ENCODE assay signal across 28 cellular contexts in genomic region chr21:32698971-32699693, GRCh38. TPM values are rescaled to one million over a fixed set of nuclear protein-coding genes. Genes with fewer than 3 reads are reported as not detected.
A peak's percentile ranks its signal among the peaks of the same experiment; 100 is the strongest.
DNase-seq lines count a peak whose midpoint lies in the region; ATAC-seq and TF ChIP-seq lines count a peak whose summit lies in the region.
"Had no signal": no experiment of that assay in that cellular context is flagged by ENCODE, and none has a peak within 500 bp of the region (broad histone marks: within the 10 kb centered on the region; RNA-seq: fewer than 3 reads in every experiment).

No MANE protein-coding gene starts in this region.

- no peaks in the 10 kb centered on the region for H3K27me3 Mint-ChIP-seq in dendritic cell treated with granulocyte-macrophage colony-stimulating factor and Interleukin-4, amounts not matched to agents 40 ng/mL and 50 ng/mL, for 4 days
- no peaks in the 10 kb centered on the region for H3K27me3 Mint-ChIP-seq in naive thymus-derived CD8-positive, alpha-beta T cell
- H3K27me3 Mint-ChIP-seq: CD4-positive, CD25-positive, alpha-beta regulatory T cell had no signal

- no peaks in the 10 kb centered on the region for H3K9me3 Mint-ChIP-seq in dendritic cell treated with granulocyte-macrophage colony-stimulating factor and Interleukin-4, amounts not matched to agents 40 ng/mL and 50 ng/mL, for 4 days
- H3K9me3 Mint-ChIP-seq in naive thymus-derived CD8-positive, alpha-beta T cell = no peaks in the 10 kb centered on the region
- H3K9me3 Mint-ChIP-seq: CD4-positive, CD25-positive, alpha-beta regulatory T cell; IgD-negative memory B cell; stimulated activated effector memory CD8-positive, alpha-beta T cell treated with anti-CD3 and anti-CD28 coated beads, Interleukin-12 subunit alpha, Interleukin-12 subunit beta, amount 100 ng/mL, for 72 hours had no signal

- H3K4me1 ChIP-seq in mucosa of descending colon (ENCODE audit: low read depth) = peaks cover 22% of the 10 kb centered on the region

- no peak for TF ChIP-seq CTCF in mucosa of descending colon (IDR thresholded peaks at IDR 0.05)

- DNase-seq in CD1c-positive myeloid dendritic cell (ENCODE audit: extremely low spot score) (peak; percentile 5), NCI-H226 (peak; percentile 81), mucosa of descending colon (peak; percentile 57 to 85 (median 61)), GM19238 (ENCODE audit: insufficient read length, low spot score) (no peak)
- no peak for DNase-seq in naive thymus-derived CD8-positive, alpha-beta T cell
- DNase-seq: activated CD8-positive, alpha-beta T cell treated with anti-CD3 and anti-CD28 coated beads, Interleukin-2, amount 10 ng/mL, durations not matched to agents 7 days and 5 days; activated effector memory CD4-positive, alpha-beta T cell treated with anti-CD3 and anti-CD28 coated beads, Interleukin-2, amount 50 U/mL, for 16 hours; activated T-cell treated with anti-CD3 and anti-CD28 coated beads for 4 hours; body of pancreas; CD4-positive, CD25-positive, alpha-beta regulatory T cell; effector CD8-positive, alpha-beta T cell; foreskin fibroblast; head of caudate nucleus; NCI-H1092 treated with DMSO at 0.1 percent for 48 hours; NCI-H187 treated with DMSO at 0.1 percent for 48 hours; NCI-H2171 treated with DMSO at 0.1 percent for 48 hours; NCI-H524 treated with DMSO at 0.1 percent for 48 hours; SHP77 treated with DMSO at 0.1 percent for 48 hours; stimulated activated CD4-positive, alpha-beta T cell treated with anti-CD3 and anti-CD28 coated beads, Interleukin-12 subunit alpha, Interleukin-12 subunit beta, amount 100 ng/mL, for 4 hours; stimulated activated CD4-positive, alpha-beta T cell treated with anti-CD3 and anti-CD28 coated beads, Interleukin-4, amount 100 ng/mL, for 24 hours; T-helper 9 cell; upper lobe of right lung had no signal

- H3K27ac Mint-ChIP-seq in dendritic cell treated with granulocyte-macrophage colony-stimulating factor and Interleukin-4, amounts not matched to agents 40 ng/mL and 50 ng/mL, for 4 days = peak overlapping the region; percentile 46
- H3K27ac Mint-ChIP-seq in naive thymus-derived CD8-positive, alpha-beta T cell = no peak overlapping the region
- H3K27ac Mint-ChIP-seq: activated CD8-positive, alpha-beta T cell treated with anti-CD3 and anti-CD28 coated beads, Interleukin-2, amount 10 ng/mL, durations not matched to agents 7 days and 5 days; CD4-positive, CD25-positive, alpha-beta regulatory T cell; IgD-negative memory B cell; stimulated activated effector memory CD8-positive, alpha-beta T cell treated with anti-CD3 and anti-CD28 coated beads, Interleukin-12 subunit alpha, Interleukin-12 subunit beta, amount 100 ng/mL, for 72 hours had no signal

- POLR2A ChIA-PET in naive thymus-derived CD8-positive, alpha-beta T cell (lab: Charles Lee) = no interaction called here

- no peak overlapping the region for H3K4me3 Mint-ChIP-seq in dendritic cell treated with granulocyte-macrophage colony-stimulating factor and Interleukin-4, amounts not matched to agents 40 ng/mL and 50 ng/mL, for 4 days
- H3K4me3 Mint-ChIP-seq in naive thymus-derived CD8-positive, alpha-beta T cell = no peak overlapping the region
- H3K4me3 Mint-ChIP-seq: activated CD8-positive, alpha-beta T cell treated with anti-CD3 and anti-CD28 coated beads, Interleukin-2, amount 10 ng/mL, durations not matched to agents 7 days and 5 days; CD4-positive, CD25-positive, alpha-beta regulatory T cell; IgD-negative memory B cell; stimulated activated effector memory CD8-positive, alpha-beta T cell treated with anti-CD3 and anti-CD28 coated beads, Interleukin-12 subunit alpha, Interleukin-12 subunit beta, amount 100 ng/mL, for 72 hours had no signal

- H3K4me1 Mint-ChIP-seq in dendritic cell treated with granulocyte-macrophage colony-stimulating factor and Interleukin-4, amounts not matched to agents 40 ng/mL and 50 ng/mL, for 4 days (ENCODE audit: low read depth) = peaks cover 18% of the 10 kb centered on the region
- peaks cover 5 to 23% (median 11%) of the 10 kb centered on the region in 4 donors for H3K4me1 Mint-ChIP-seq in naive thymus-derived CD8-positive, alpha-beta T cell
- H3K4me1 Mint-ChIP-seq: IgD-negative memory B cell had no signal

- no peak overlapping the region for H3K4me3 ChIP-seq in mucosa of descending colon
- H3K4me3 ChIP-seq: body of pancreas, upper lobe of right lung had no signal

- H3K36me3 ChIP-seq in mucosa of descending colon (ENCODE audit: low read depth) = no peaks in the 10 kb centered on the region

- H3K9me3 ChIP-seq in mucosa of descending colon = no peaks in the 10 kb centered on the region
- H3K9me3 ChIP-seq: body of pancreas, upper lobe of right lung had no signal

- intact Hi-C loops in dendritic cell treated with granulocyte-macrophage colony-stimulating factor and Interleukin-4, amounts not matched to agents 40 ng/mL and 50 ng/mL, for 4 days (cut with micrococcal nuclease) = loop anchor here (10.0 kb wide), 1 partner anchor 116 kb away; a partner anchor contains a TSS
- intact Hi-C loops in mucosa of descending colon (cut with DNase I, micrococcal nuclease) = no loop called here

- peaks cover 43% of the 10 kb centered on the region for H3K36me3 Mint-ChIP-seq in dendritic cell treated with granulocyte-macrophage colony-stimulating factor and Interleukin-4, amounts not matched to agents 40 ng/mL and 50 ng/mL, for 4 days (ENCODE audit: low read depth)
- peaks cover 0 to 45% (median 20%) of the 10 kb centered on the region in 3 donors for H3K36me3 Mint-ChIP-seq in naive thymus-derived CD8-positive, alpha-beta T cell

- ATAC-seq in mucosa of descending colon (peak; percentile 76), GM19463 (IDR thresholded peaks at IDR 0.05; ENCODE audit: unreplicated experiment) (no peak)
- ATAC-seq in naive thymus-derived CD8-positive, alpha-beta T cell = no peak
- ATAC-seq: activated CD8-positive, alpha-beta T cell treated with anti-CD3 and anti-CD28 coated beads, Interleukin-2, amount 10 ng/mL, durations not matched to agents 7 days and 5 days; body of pancreas; Panc1; sciatic nerve; stimulated activated effector memory CD8-positive, alpha-beta T cell treated with anti-CD3 and anti-CD28 coated beads, Interleukin-12 subunit alpha, Interleukin-12 subunit beta, amount 100 ng/mL, for 72 hours; upper lobe of right lung had no signal

RNA-seq across cellular contexts. Expression of gene SYNJ1, which starts 28.7 kb away (rescaled TPM):
- total RNA-seq in mucosa of descending colon = 10 to 100 TPM; 13.2 to 21.1 (median 16.8) TPM
- 10 to 100 TPM; 19.6 to 20.8 TPM for total RNA-seq in naive thymus-derived CD8-positive, alpha-beta T cell
- polyA plus RNA-seq in naive thymus-derived CD8-positive, alpha-beta T cell = 1 to 10 TPM; 2.5 to 8.0 (median 6.0) TPM

Comparison
In these comparisons a context has a peak if more than half of its experiments do, and no peak if none do; other contexts are left out.
1. DNase-seq: peak in CD1c-positive myeloid dendritic cell (single experiment), NCI-H226 (single experiment) and mucosa of descending colon (3 of 3); none in GM19238 (single experiment) and naive thymus-derived CD8-positive, alpha-beta T cell (0 of 10).